ENCODE assay signal across 20 cellular contexts in genomic region chr2:653645-654425, GRCh38. TPM values are rescaled to one million over a fixed set of nuclear protein-coding genes. Genes with fewer than 3 reads are reported as not detected.
DNase-seq lines count a peak whose midpoint lies in the region; ATAC-seq and TF ChIP-seq lines count a peak whose summit lies in the region.
"Had no signal": no experiment of that assay in that cellular context is flagged by ENCODE, and none has a peak within 500 bp of the region (broad histone marks: within the 10 kb centered on the region; RNA-seq: fewer than 3 reads in every experiment).

No MANE protein-coding gene starts in this region.

- peak; percentile 9 for DNase-seq in activated CD8-positive, alpha-beta T cell treated with anti-CD3 and anti-CD28 coated beads, Interleukin-2, amount 10 ng/mL, durations not matched to agents 7 days and 5 days
- no peak for DNase-seq in activated CD8-positive, alpha-beta T cell treated with anti-CD3 and anti-CD28 coated beads for 36 hours
- DNase-seq in esophagus muscularis mucosa (ENCODE audit: extremely low spot score) (peak; percentile 84), sigmoid colon (peak; percentile 36), pons (ENCODE audit: low spot score) (no peak), KBM-7 (no peak)
- DNase-seq: 8988T; DMS79 treated with DMSO at 0.1 percent for 48 hours; NCI-H1417; NCI-H187; NCI-H2107; NCI-H510A; NCI-H748 treated with DMSO at 0.1 percent for 48 hours; NK-92 treated with Interleukin-12 subunit alpha and Interleukin-12 subunit beta, amount 100 ng/mL, for 24 hours; Peyer's patch had no signal

- H3K27ac Mint-ChIP-seq in activated CD8-positive, alpha-beta T cell treated with anti-CD3 and anti-CD28 coated beads, Interleukin-2, amount 10 ng/mL, durations not matched to agents 7 days and 5 days, result no peak overlapping the region
- no peak overlapping the region for H3K27ac Mint-ChIP-seq in activated CD8-positive, alpha-beta T cell treated with anti-CD3 and anti-CD28 coated beads for 36 hours
- H3K27ac Mint-ChIP-seq: GM23338 had no signal

- POLR2A ChIA-PET in activated CD8-positive, alpha-beta T cell treated with anti-CD3 and anti-CD28 coated beads, Interleukin-2, amount 10 ng/mL, durations not matched to agents 7 days and 5 days (lab: Charles Lee), result interaction anchor here (0.9 kb wide), 1 partner anchor 10 kb away, joined by 4 read pairs; no protein-coding TSS in a partner anchor
- POLR2A ChIA-PET in activated CD8-positive, alpha-beta T cell treated with anti-CD3 and anti-CD28 coated beads for 36 hours (lab: Charles Lee), result interaction anchor here (1.1 kb wide), 1 partner anchor 13 kb away, joined by 4 read pairs; no protein-coding TSS in a partner anchor

- no peaks in the 10 kb centered on the region for H3K27me3 Mint-ChIP-seq in activated CD8-positive, alpha-beta T cell treated with anti-CD3 and anti-CD28 coated beads, Interleukin-2, amount 10 ng/mL, durations not matched to agents 7 days and 5 days (ENCODE audit: low read depth)
- no peaks in the 10 kb centered on the region for H3K27me3 Mint-ChIP-seq in activated CD8-positive, alpha-beta T cell treated with anti-CD3 and anti-CD28 coated beads for 36 hours

- intact Hi-C loops in activated CD8-positive, alpha-beta T cell treated with anti-CD3 and anti-CD28 coated beads for 36 hours (cut with micrococcal nuclease), result no loop called here
- intact Hi-C loops in esophagus muscularis mucosa (cut with DNase I) (no loop called here), sigmoid colon (cut with DNase I) (no loop called here)

- H3K4me1 ChIP-seq in esophagus muscularis mucosa (no peaks in the 10 kb centered on the region), sigmoid colon (no peaks in the 10 kb centered on the region)
- H3K4me1 ChIP-seq: Peyer's patch had no signal

- H3K4me3 Mint-ChIP-seq in activated CD8-positive, alpha-beta T cell treated with anti-CD3 and anti-CD28 coated beads, Interleukin-2, amount 10 ng/mL, durations not matched to agents 7 days and 5 days, result no peak overlapping the region
- no peak overlapping the region for H3K4me3 Mint-ChIP-seq in activated CD8-positive, alpha-beta T cell treated with anti-CD3 and anti-CD28 coated beads for 36 hours
- H3K4me3 Mint-ChIP-seq: GM23338 had no signal

- H3K27me3 ChIP-seq in esophagus muscularis mucosa, result peaks cover 0 to 42% (median 0%) of the 10 kb centered on the region in 4 donors
- peaks cover 0 to 11% (median 5%) of the 10 kb centered on the region in 3 donors for H3K27me3 ChIP-seq in sigmoid colon
- H3K27me3 ChIP-seq: Peyer's patch had no signal

- peaks cover 38% of the 10 kb centered on the region for H3K4me1 Mint-ChIP-seq in activated CD8-positive, alpha-beta T cell treated with anti-CD3 and anti-CD28 coated beads, Interleukin-2, amount 10 ng/mL, durations not matched to agents 7 days and 5 days (ENCODE audit: low read depth)
- H3K4me1 Mint-ChIP-seq in activated CD8-positive, alpha-beta T cell treated with anti-CD3 and anti-CD28 coated beads for 36 hours (ENCODE audit: low read depth), result peaks cover 34% of the 10 kb centered on the region
- H3K4me1 Mint-ChIP-seq: GM23338 had no signal

- peak overlapping the region; percentile 83 for H3K27ac ChIP-seq in KOPT-K1 (ENCODE audit: low read depth, low read length, poor library complexity, severe bottlenecking)
- H3K27ac ChIP-seq in esophagus muscularis mucosa (replicated peaks in 1 of 4), result no peak overlapping the region
- no peak overlapping the region for H3K27ac ChIP-seq in sigmoid colon
- H3K27ac ChIP-seq: KMS-11, Peyer's patch had no signal

- H3K9me3 Mint-ChIP-seq in activated CD8-positive, alpha-beta T cell treated with anti-CD3 and anti-CD28 coated beads, Interleukin-2, amount 10 ng/mL, durations not matched to agents 7 days and 5 days (ENCODE audit: insufficient read depth), result no peaks in the 10 kb centered on the region
- peaks cover 2% of the 10 kb centered on the region for H3K9me3 Mint-ChIP-seq in activated CD8-positive, alpha-beta T cell treated with anti-CD3 and anti-CD28 coated beads for 36 hours
- H3K9me3 Mint-ChIP-seq: GM23338 had no signal

- H3K9me3 ChIP-seq in KOPT-K1 (ENCODE audit: insufficient read depth, low read length, poor library complexity, severe bottlenecking) (no peaks in the 10 kb centered on the region), esophagus muscularis mucosa (no peaks in the 10 kb centered on the region), sigmoid colon (no peaks in the 10 kb centered on the region)
- H3K9me3 ChIP-seq: Peyer's patch had no signal

- CTCF ChIA-PET in activated CD8-positive, alpha-beta T cell treated with anti-CD3 and anti-CD28 coated beads, Interleukin-2, amount 10 ng/mL, durations not matched to agents 7 days and 5 days (lab: Charles Lee), result no interaction called here
- CTCF ChIA-PET in activated CD8-positive, alpha-beta T cell treated with anti-CD3 and anti-CD28 coated beads for 36 hours (lab: Charles Lee), result interaction anchor here (1.3 to 2.2 kb wide), 2 partner anchors 9 to 16 kb away, joined by 5 to 6 read pairs; no protein-coding TSS in a partner anchor

- in situ Hi-C loops in KBM-7 (cut with MboI; ENCODE audit: low pct_unique_long_range_greater_than_20kb, low sequenced_read_pairs), result no loop called here

- TF ChIP-seq EP300 in esophagus muscularis mucosa (IDR thresholded peaks at IDR 0.05) (no peak), sigmoid colon (IDR thresholded peaks at IDR 0.05) (no peak)

- TF ChIP-seq POLR2A in esophagus muscularis mucosa (IDR thresholded peaks at IDR 0.05; ENCODE audit: low read depth) (no peak), sigmoid colon (IDR thresholded peaks at IDR 0.05) (no peak)

- no peaks in the 10 kb centered on the region for H3K36me3 Mint-ChIP-seq in activated CD8-positive, alpha-beta T cell treated with anti-CD3 and anti-CD28 coated beads, Interleukin-2, amount 10 ng/mL, durations not matched to agents 7 days and 5 days (ENCODE audit: low read depth)
- no peaks in the 10 kb centered on the region for H3K36me3 Mint-ChIP-seq in activated CD8-positive, alpha-beta T cell treated with anti-CD3 and anti-CD28 coated beads for 36 hours (ENCODE audit: low read depth)

- WGBS in esophagus muscularis mucosa, result 81% methylated on average over 14 of the region's 17 CpGs
- WGBS in sigmoid colon, 2 donors, result 77 to 89% methylated on average over 17 of the region's 17 CpGs

- no peak for TF ChIP-seq CTCF in activated CD8-positive, alpha-beta T cell treated with anti-CD3 and anti-CD28 coated beads for 36 hours (IDR thresholded peaks at IDR 0.05)
- TF ChIP-seq CTCF in esophagus muscularis mucosa (IDR thresholded peaks at IDR 0.05) (no peak), sigmoid colon (IDR thresholded peaks at IDR 0.05) (no peak)

- H3K4me3 ChIP-seq in esophagus muscularis mucosa, result no peak overlapping the region
- no peak overlapping the region for H3K4me3 ChIP-seq in sigmoid colon
- H3K4me3 ChIP-seq: GM23338, Peyer's patch had no signal

- ATAC-seq in activated CD8-positive, alpha-beta T cell treated with anti-CD3 and anti-CD28 coated beads, Interleukin-2, amount 10 ng/mL, durations not matched to agents 7 days and 5 days, result no peak
- no peak for ATAC-seq in activated CD8-positive, alpha-beta T cell treated with anti-CD3 and anti-CD28 coated beads for 36 hours
- no peak for ATAC-seq in GM21528 (IDR thresholded peaks at IDR 0.05; ENCODE audit: low FRiP score, unreplicated experiment)
- ATAC-seq: GM23338, HCT116 had no signal

- H3K36me3 ChIP-seq in KOPT-K1 (ENCODE audit: insufficient read depth, low read length) (no peaks in the 10 kb centered on the region), esophagus muscularis mucosa (no peaks in the 10 kb centered on the region), sigmoid colon (no peaks in the 10 kb centered on the region)
- H3K36me3 ChIP-seq: Peyer's patch had no signal

RNA-seq across cellular contexts. Expression of gene TMEM18, which starts 23.4 kb away (rescaled TPM):
- 10 to 100 TPM; 31.1 to 32.0 TPM for total RNA-seq in activated CD8-positive, alpha-beta T cell treated with anti-CD3 and anti-CD28 coated beads, Interleukin-2, amount 10 ng/mL, durations not matched to agents 7 days and 5 days
- 10 to 100 TPM; 34.0 to 34.6 TPM for total RNA-seq in activated CD8-positive, alpha-beta T cell treated with anti-CD3 and anti-CD28 coated beads for 36 hours
- total RNA-seq in esophagus muscularis mucosa (10 to 100 TPM in 2 of 4 donors, 1 to 10 TPM in 2; 8.7 to 27.3 (median 10.2) TPM), sigmoid colon (10 to 100 TPM; 14.4 to 26.8 (median 21.9) TPM)
- 10 to 100 TPM; 10.6 to 23.4 (median 22.7) TPM for polyA plus RNA-seq in sigmoid colon

Comparison
In these comparisons a context has a peak if more than half of its experiments do, and no peak if none do; other contexts are left out.
1. DNase-seq: peak in activated CD8-positive, alpha-beta T cell treated with anti-CD3 and anti-CD28 coated beads, Interleukin-2, amount 10 ng/mL, durations not matched to agents 7 days and 5 days (single experiment), esophagus muscularis mucosa (single experiment) and sigmoid colon (single experiment); none in activated CD8-positive, alpha-beta T cell treated with anti-CD3 and anti-CD28 coated beads for 36 hours (single experiment), pons (single experiment) and KBM-7 (single experiment).